Comparison of ENCODE assay signal across 1 cellular context in the genomic region with DNA sequence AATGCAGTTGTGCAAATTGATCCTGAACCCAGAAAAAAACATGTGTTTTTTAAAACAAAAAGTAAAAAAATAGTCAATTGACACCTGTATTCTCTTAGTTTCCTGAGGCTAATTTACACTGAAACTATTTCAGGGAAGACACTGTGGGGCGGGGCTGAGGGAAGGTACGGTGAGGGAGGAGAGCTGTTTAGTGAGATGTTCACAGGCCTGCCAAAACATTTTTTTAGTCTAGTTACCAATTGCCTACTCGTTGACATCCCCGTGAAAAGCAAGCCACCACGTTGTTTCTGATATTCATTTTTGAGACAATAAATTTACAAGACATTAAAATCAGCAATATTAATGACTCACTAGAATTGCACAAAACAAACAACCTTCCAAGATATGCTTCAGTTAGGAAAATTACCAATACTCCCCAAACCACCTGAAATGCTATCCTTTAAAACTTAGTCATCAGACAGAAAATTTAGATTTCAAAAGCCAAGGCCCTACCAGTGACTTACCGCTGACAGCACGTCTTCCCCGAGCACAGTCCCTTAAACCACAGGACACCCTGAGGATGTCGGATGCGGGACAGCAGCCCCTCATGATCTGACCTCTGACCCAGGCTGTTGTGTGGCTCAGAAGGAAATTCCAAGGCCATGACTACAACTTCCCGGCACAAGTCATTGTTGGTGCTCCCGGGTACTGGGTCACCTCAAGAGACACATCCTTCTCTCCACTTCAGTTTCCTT.
TF ChIP-seq lines count a peak whose summit lies in the region.

No MANE protein-coding gene starts in this region.

TF ChIP-seq in H1, 55 proteins besides CTCF, POLR2A, EP300 and RAD21 (continued from another document):
- TF ChIP-seq JUN (IDR thresholded peaks at IDR 0.05; ENCODE audit: low read depth, low read length) (peak; percentile 82; the same call in 1 of the 2 replicates), TEAD4 (IDR thresholded peaks at IDR 0.05; ENCODE audit: low read depth, low read length) (peak; percentile 81), JUND (IDR thresholded peaks at IDR 0.05; ENCODE audit: low read length) (peak; percentile 87), CEBPB (IDR thresholded peaks at IDR 0.05; ENCODE audit: low read depth, low read length) (no peak), SIRT6 (IDR thresholded peaks at IDR 0.05; ENCODE audit: low read length) (no peak), ASH2L (IDR thresholded peaks at IDR 0.05; ENCODE audit: low read length) (peak; percentile 19), FOSL1 (IDR thresholded peaks at IDR 0.05; ENCODE audit: insufficient read depth, low read depth, low read length) (no peak), MAFK (IDR thresholded peaks at IDR 0.05; ENCODE audit: low read depth, low read length) (no peak)
- TF ChIP-seq, protein P1, sequence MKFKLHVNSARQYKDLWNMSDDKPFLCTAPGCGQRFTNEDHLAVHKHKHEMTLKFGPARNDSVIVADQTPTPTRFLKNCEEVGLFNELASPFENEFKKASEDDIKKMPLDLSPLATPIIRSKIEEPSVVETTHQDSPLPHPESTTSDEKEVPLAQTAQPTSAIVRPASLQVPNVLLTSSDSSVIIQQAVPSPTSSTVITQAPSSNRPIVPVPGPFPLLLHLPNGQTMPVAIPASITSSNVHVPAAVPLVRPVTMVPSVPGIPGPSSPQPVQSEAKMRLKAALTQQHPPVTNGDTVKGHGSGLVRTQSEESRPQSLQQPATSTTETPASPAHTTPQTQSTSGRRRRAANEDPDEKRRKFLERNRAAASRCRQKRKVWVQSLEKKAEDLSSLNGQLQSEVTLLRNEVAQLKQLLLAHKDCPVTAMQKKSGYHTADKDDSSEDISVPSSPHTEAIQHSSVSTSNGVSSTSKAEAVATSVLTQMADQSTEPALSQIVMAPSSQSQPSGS (IDR thresholded peaks at IDR 0.05; ENCODE audit: low read length), result no peak
